Comparison of ENCODE assay signal across 22 cellular contexts in genomic region chr7:4604456-4604940, GRCh38.
"Had no signal": no experiment of that assay in that cellular context is flagged by ENCODE, and none has a peak within 500 bp of the region (broad histone marks: within the 10 kb centered on the region; RNA-seq: fewer than 3 reads in every experiment).

No MANE protein-coding gene starts in this region.

- H3K27ac ChIP-seq: HL-60, KMS-11 had no signal

- DNase-seq: Kasumi-1, MM.1S, NCI-H1048, NCI-H1105 treated with DMSO at 0.1 percent for 48 hours, NCI-H1417 treated with DMSO at 0.1 percent for 48 hours, NCI-H146, NCI-H1694 treated with DMSO at 0.1 percent for 48 hours, NCI-H1930, NCI-H2081, NCI-H2107, NCI-H226, NCI-H446, NCI-H510A, NCI-H524 treated with DMSO at 0.1 percent for 48 hours, NCI-H69, NCI-H774, RPMI8226, SHP77 had no signal

- ATAC-seq: K562 had no signal

- H3K4me3 ChIP-seq: K562 had no signal

- FAIRE-seq: K562, RCC 7860 had no signal
